In genomic region chr16:48547530-48547929, GRCh38 we compare ENCODE assay signal across 18 cellular contexts.
"Had no signal": no experiment of that assay in that cellular context is flagged by ENCODE, and none has a peak within 500 bp of the region (broad histone marks: within the 10 kb centered on the region; RNA-seq: fewer than 3 reads in every experiment).

No MANE protein-coding gene starts in this region.

- DNase-seq: activated B cell treated with CpG ODN at 0.5 μM for 24 hours; activated CD4-positive, alpha-beta T cell treated with anti-CD3 and anti-CD28 coated beads for 48 hours; activated effector memory CD4-positive, alpha-beta T cell treated with anti-CD3 and anti-CD28 coated beads, Interleukin-2, amount 50 U/mL, for 16 hours; activated T-cell treated with anti-CD3 and anti-CD28 coated beads, Interleukin-2, amount 50 U/mL, for 1 hour; amniotic stem cell; central memory CD4-positive, alpha-beta T cell; effector CD4-positive, alpha-beta T cell; esophagus squamous epithelium; naive B cell; pancreas; stimulated activated CD4-positive, alpha-beta T cell treated with anti-CD3 and anti-CD28 coated beads, Interleukin-15, amount 100 ng/mL, for 24 hours; stimulated activated CD4-positive, alpha-beta T cell treated with anti-CD3 and anti-CD28 coated beads, Interleukin-4, amount 100 ng/mL, for 1 hour; SW 1271; upper lobe of left lung had no signal

- H3K27ac Mint-ChIP-seq: activated B cell treated with CpG ODN at 0.5 μM for 24 hours, neural progenitor cell had no signal

- H3K4me3 Mint-ChIP-seq: activated B cell treated with CpG ODN at 0.5 μM for 24 hours; activated naive CD4-positive, alpha-beta T cell treated with anti-CD3 and anti-CD28 coated beads, Interleukin-2, amount 50 U/mL, for 24 hours; naive B cell; neural progenitor cell; stimulated activated naive CD8-positive, alpha-beta T cell treated with anti-CD3 and anti-CD28 coated beads, Interleukin-15, Interleukin-2, amounts not matched to agents 100 ng/mL and 50 ng/mL, for 24 hours had no signal

- H3K27me3 Mint-ChIP-seq: activated B cell treated with CpG ODN at 0.5 μM for 24 hours; activated naive CD4-positive, alpha-beta T cell treated with anti-CD3 and anti-CD28 coated beads, Interleukin-2, amount 50 U/mL, for 24 hours; naive B cell; stimulated activated naive CD8-positive, alpha-beta T cell treated with anti-CD3 and anti-CD28 coated beads, Interleukin-15, Interleukin-2, amounts not matched to agents 100 ng/mL and 50 ng/mL, for 24 hours had no signal

- H3K27ac ChIP-seq: coronary artery, neural progenitor cell, pancreas, upper lobe of left lung had no signal

- H3K9me3 Mint-ChIP-seq: activated B cell treated with CpG ODN at 0.5 μM for 24 hours; activated naive CD4-positive, alpha-beta T cell treated with anti-CD3 and anti-CD28 coated beads, Interleukin-2, amount 50 U/mL, for 24 hours; naive B cell; neural progenitor cell; stimulated activated naive CD8-positive, alpha-beta T cell treated with anti-CD3 and anti-CD28 coated beads, Interleukin-15, Interleukin-2, amounts not matched to agents 100 ng/mL and 50 ng/mL, for 24 hours had no signal
